In genomic region chr1:162548170-162548569, GRCh38 we compare ENCODE assay signal across 16 cellular contexts. TPM values are rescaled to one million over a fixed set of nuclear protein-coding genes. Genes with fewer than 3 reads are reported as not detected.
DNase-seq lines count a peak whose midpoint lies in the region; ATAC-seq lines count a peak whose summit lies in the region.
"Had no signal": no experiment of that assay in that cellular context is flagged by ENCODE, and none has a peak within 500 bp of the region (broad histone marks: within the 10 kb centered on the region; RNA-seq: fewer than 3 reads in every experiment).

No MANE protein-coding gene starts in this region.

- H3K4me3 ChIP-seq in muscle layer of duodenum (ENCODE audit: low read depth in 1 of 2, low read length in 2 of 2) = no peak overlapping the region
- H3K4me3 ChIP-seq: A549, pancreas had no signal

- DNase-seq in Right ventricle myocardium inferior (ENCODE audit: missing footprints) (no peak), cardiac septum (ENCODE audit: low spot score) (no peak), glomerular visceral epithelial cell (ENCODE audit: extremely low spot score) (no peak), UCSD-AML1 (lab: John Stamatoyannopoulos, UW; ENCODE audit: unreplicated experiment) (no peak)
- DNase-seq in stimulated activated CD4-positive, alpha-beta T cell treated with anti-CD3 and anti-CD28 coated beads, Interleukin-4, amount 100 ng/mL, for 4 hours = no peak
- no peak for DNase-seq in stimulated activated naive CD8-positive, alpha-beta T cell treated with anti-CD3 and anti-CD28 coated beads, Interleukin-15, Interleukin-2, amounts not matched to agents 100 U/mL and 50 U/mL, for 24 hours
- DNase-seq: activated CD4-positive, alpha-beta T cell treated with anti-CD3 and anti-CD28 coated beads for 36 hours; activated naive CD4-positive, alpha-beta T cell treated with anti-CD3 and anti-CD28 coated beads for 36 hours; effector CD8-positive, alpha-beta T cell; Karpas-422; NCI-H2107; pancreas; SHP77 treated with DMSO at 0.1 percent for 48 hours had no signal

- H3K27me3 ChIP-seq in muscle layer of duodenum (ENCODE audit: low read depth, low read length) = no peaks in the 10 kb centered on the region
- H3K27me3 ChIP-seq: pancreas had no signal

- H3K36me3 ChIP-seq in muscle layer of duodenum (ENCODE audit: control insufficient read depth in 1 of 2, insufficient read depth in 2 of 2, low read length in 2 of 2) = no peaks in the 10 kb centered on the region
- H3K36me3 ChIP-seq: pancreas had no signal

- peak overlapping the region; percentile 23 for H3K27ac ChIP-seq in muscle layer of duodenum (ENCODE audit: low read length)
- H3K27ac ChIP-seq: A549, pancreas had no signal

- peaks cover 0 to 4% of the 10 kb centered on the region in 2 donors for H3K4me1 ChIP-seq in muscle layer of duodenum (ENCODE audit: control insufficient read depth in 1 of 2, insufficient read depth in 2 of 2, low read length in 2 of 2)
- H3K4me1 ChIP-seq: A549, pancreas had no signal

- ATAC-seq in Right ventricle myocardium inferior = peak; percentile 81
- ATAC-seq in esophagus mucosa = peak; percentile 81
- ATAC-seq in stimulated activated naive CD8-positive, alpha-beta T cell treated with anti-CD3 and anti-CD28 coated beads, Interleukin-15, Interleukin-2, amounts not matched to agents 100 U/mL and 50 U/mL, for 24 hours = no peak
- ATAC-seq: A549; activated CD4-positive, alpha-beta T cell treated with anti-CD3 and anti-CD28 coated beads for 36 hours had no signal

- intact Hi-C loops in Right ventricle myocardium inferior (cut with DNase I) = no loop called here
- intact Hi-C loops in cardiac septum (cut with DNase I) = no loop called here

- no peaks in the 10 kb centered on the region for H3K9me3 ChIP-seq in muscle layer of duodenum (ENCODE audit: control insufficient read depth in 1 of 2, low read length in 2 of 2)
- H3K9me3 ChIP-seq: pancreas had no signal

RNA-seq across cellular contexts. Expression of gene UAP1, which starts 13.4 kb away (rescaled TPM):
- total RNA-seq in Right ventricle myocardium inferior = 28.9 TPM
- 24.4 TPM for total RNA-seq in cardiac septum
- total RNA-seq in esophagus mucosa = 40.5 TPM

RNA-seq across cellular contexts. Expression of gene UHMK1, which starts 50.6 kb away (rescaled TPM):
- 21.6 TPM for total RNA-seq in Right ventricle myocardium inferior
- 24.7 TPM for total RNA-seq in cardiac septum
- total RNA-seq in esophagus mucosa = 27.3 TPM
